ENCODE assay signal across 7 cellular contexts in the genomic region with DNA sequence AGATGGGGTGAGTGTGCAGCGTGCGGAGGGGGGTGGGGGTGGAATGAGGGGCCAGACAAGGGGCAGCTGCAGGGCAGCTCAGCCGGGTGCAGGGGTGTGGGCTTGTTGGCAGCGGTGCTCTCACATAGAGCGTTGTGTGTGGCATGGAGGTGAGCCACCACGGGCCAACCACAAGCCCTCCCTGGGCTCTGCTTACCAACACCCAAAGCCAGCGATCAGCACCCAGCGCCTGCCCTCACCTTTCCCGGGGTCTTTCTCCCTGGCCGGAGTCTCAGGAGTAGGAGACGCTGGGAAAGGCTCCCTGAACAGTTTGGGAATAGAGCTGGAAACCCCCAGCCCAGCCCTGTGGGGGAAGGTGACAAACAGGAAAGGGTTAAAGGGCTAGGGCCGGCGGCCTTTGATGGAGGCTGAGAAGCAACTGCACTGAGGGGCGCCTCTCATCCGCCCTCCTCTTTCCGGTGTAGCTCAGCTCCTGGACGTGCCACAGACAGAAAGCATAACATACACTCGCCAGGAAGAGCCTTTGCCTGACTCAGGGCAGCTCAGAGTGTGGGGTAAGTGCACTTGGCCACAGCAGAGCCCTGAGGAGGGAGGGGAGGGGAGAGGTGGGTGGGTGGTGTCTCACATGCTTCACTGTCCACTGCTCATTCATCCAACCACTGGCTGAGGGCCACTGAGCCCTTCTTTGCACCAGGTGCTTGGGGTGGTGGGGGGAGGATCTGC. TPM values are rescaled to one million over a fixed set of nuclear protein-coding genes. Genes with fewer than 3 reads are reported as not detected.
A peak's percentile ranks its signal among the peaks of the same experiment; 100 is the strongest.
DNase-seq lines count a peak whose midpoint lies in the region; ATAC-seq and TF ChIP-seq lines count a peak whose summit lies in the region.

No MANE protein-coding gene starts in this region.

- peak overlapping the region; percentile 71 for H3K4me2 ChIP-seq in PC-9

- ATAC-seq in HG02678 (IDR thresholded peaks at IDR 0.05; ENCODE audit: unreplicated experiment) = peak; percentile 27

- H3K4me1 ChIP-seq in PC-9 (replicated peaks; ENCODE audit: insufficient read depth) (peaks cover 37% of the 10 kb centered on the region), iPS-18a (ENCODE audit: control insufficient read depth, low read depth, low read length) (peaks cover 46% of the 10 kb centered on the region)

- DNase-seq in GM13977 (ENCODE audit: low spot score) (peak; percentile 67), PC-9 (peak in 1 of 2 experiments; percentile 32), NCI-H446 treated with DMSO at 0.1 percent for 48 hours (lab: John Stamatoyannopoulos, UW) (no peak)
- DNase-seq in activated naive CD8-positive, alpha-beta T cell treated with anti-CD3 and anti-CD28 coated beads for 36 hours = peak; percentile 72
- peak; percentile 56 for DNase-seq in stimulated activated CD4-positive, alpha-beta T cell treated with anti-CD3 and anti-CD28 coated beads, Interleukin-1b, Interleukin-23, amount 100 ng/mL, for 48 hours

- TF ChIP-seq CTCF in GM13977 (IDR thresholded peaks at IDR 0.05; ENCODE audit: extremely low read depth, insufficient read depth, missing control alignments) = no peak
- TF ChIP-seq CTCF in PC-9 (conservative IDR thresholded peaks at IDR 0.05) = no peak

- H3K27me3 Mint-ChIP-seq in activated naive CD8-positive, alpha-beta T cell treated with anti-CD3 and anti-CD28 coated beads for 36 hours = no peaks in the 10 kb centered on the region

- peak overlapping the region; percentile 47 for H3K27ac ChIP-seq in PC-9
- peak overlapping the region; percentile 30 for H3K27ac ChIP-seq in iPS-18a (ENCODE audit: low read length)

- H3K4me3 ChIP-seq in PC-9 (peak overlapping the region; percentile 71), iPS-18a (ENCODE audit: low read length) (peak overlapping the region; percentile 74)

- H3K27me3 ChIP-seq in PC-9 (ENCODE audit: insufficient read depth, low read depth) (no peaks in the 10 kb centered on the region), iPS-18a (ENCODE audit: control insufficient read depth, insufficient read depth, low read length) (peaks cover 6% of the 10 kb centered on the region)

- H3K79me2 ChIP-seq in PC-9 (ENCODE audit: low read depth) = no peaks in the 10 kb centered on the region; the same call in 1 of the 2 replicates

- H3K36me3 ChIP-seq in PC-9 (ENCODE audit: low read depth) = peaks cover 6% of the 10 kb centered on the region; the same call in 1 of the 2 replicates
- H3K36me3 ChIP-seq in iPS-18a (ENCODE audit: control insufficient read depth, low read depth, low read length) = no peaks in the 10 kb centered on the region

- H3K9me2 ChIP-seq in PC-9 (ENCODE audit: insufficient read depth) = no peaks in the 10 kb centered on the region

- intact Hi-C loops in PC-9 (cut with micrococcal nuclease; ENCODE audit: unreplicated experiment) = no loop called here

- CTCF ChIA-PET in PC-9 (lab: Charles Lee) = interaction anchor here (0.6 to 2.4 kb wide), 5 partner anchors 8 to 948 kb away, joined by 3 to 12 read pairs (median 5); partner anchors contain the start of gene EIF2D

- peaks cover 27% of the 10 kb centered on the region for H3K36me3 Mint-ChIP-seq in activated naive CD8-positive, alpha-beta T cell treated with anti-CD3 and anti-CD28 coated beads for 36 hours

- H4K20me1 ChIP-seq in PC-9 (ENCODE audit: insufficient read depth) = no peaks in the 10 kb centered on the region; the same call in 1 of the 2 replicates

- POLR2A ChIA-PET in PC-9 (lab: Charles Lee; ENCODE audit: unreplicated experiment) = interaction anchor here (0.5 kb wide), 1 partner anchor 478 kb away, joined by 4 read pairs; no protein-coding TSS in a partner anchor

- H3K9me3 Mint-ChIP-seq in activated naive CD8-positive, alpha-beta T cell treated with anti-CD3 and anti-CD28 coated beads for 36 hours = no peaks in the 10 kb centered on the region

- H3K9me3 ChIP-seq in PC-9 (ENCODE audit: insufficient read depth, low read depth) (no peaks in the 10 kb centered on the region), iPS-18a (ENCODE audit: control insufficient read depth, low read depth, low read length) (no peaks in the 10 kb centered on the region)

- peak overlapping the region; percentile 22 for H3K9ac ChIP-seq in iPS-18a (ENCODE audit: low read length)

- peak overlapping the region; percentile 90 for H3K4me3 Mint-ChIP-seq in activated naive CD8-positive, alpha-beta T cell treated with anti-CD3 and anti-CD28 coated beads for 36 hours

- peak overlapping the region; percentile 93 for H3K27ac Mint-ChIP-seq in activated naive CD8-positive, alpha-beta T cell treated with anti-CD3 and anti-CD28 coated beads for 36 hours

- H2AFZ ChIP-seq in PC-9 = peak overlapping the region; percentile 78

- no TSS peak for BruUV-seq in PC-9 (replicated peaks; lab: Mats Ljungman, UMichigan)

- in situ Hi-C loops in GM13977 (cut with MboI; ENCODE audit: low pct_unique_long_range_greater_than_20kb, low sequenced_read_pairs, unreplicated experiment) = no loop called here

- peaks cover 76% of the 10 kb centered on the region for H3K4me1 Mint-ChIP-seq in activated naive CD8-positive, alpha-beta T cell treated with anti-CD3 and anti-CD28 coated beads for 36 hours

- peaks cover 18% of the 10 kb centered on the region for H3F3A ChIP-seq in PC-9 (ENCODE audit: insufficient read depth, low read depth)

RNA-seq across cellular contexts. Expression of gene IKBKE, which starts 0.6 kb away (rescaled TPM):
- 12.5 and 12.6 TPM in 2 replicates for total RNA-seq in PC-9 (2021)
- 10 to 100 TPM; 18.7 to 19.8 TPM for total RNA-seq in activated naive CD8-positive, alpha-beta T cell treated with anti-CD3 and anti-CD28 coated beads for 36 hours

RNA-seq across cellular contexts. Expression of gene RASSF5, which starts 36.5 kb away (rescaled TPM):
- 12.4 and 17.6 TPM in 2 replicates for total RNA-seq in PC-9 (2021)
- 100 to 1,000 TPM; 223 to 226 TPM for total RNA-seq in activated naive CD8-positive, alpha-beta T cell treated with anti-CD3 and anti-CD28 coated beads for 36 hours

Comparison
In these comparisons a context has a peak if more than half of its experiments do, and no peak if none do; other contexts are left out.
1. RNA of gene RASSF5, which starts 36.5 kb away (total RNA-seq): 223 to 226 TPM in activated naive CD8-positive, alpha-beta T cell treated with anti-CD3 and anti-CD28 coated beads for 36 hours; 12.4 to 17.6 TPM in PC-9; every median in the first group is over 10 times any median in the second.